ENCODE assay signal across 9 cellular contexts in the genomic region with DNA sequence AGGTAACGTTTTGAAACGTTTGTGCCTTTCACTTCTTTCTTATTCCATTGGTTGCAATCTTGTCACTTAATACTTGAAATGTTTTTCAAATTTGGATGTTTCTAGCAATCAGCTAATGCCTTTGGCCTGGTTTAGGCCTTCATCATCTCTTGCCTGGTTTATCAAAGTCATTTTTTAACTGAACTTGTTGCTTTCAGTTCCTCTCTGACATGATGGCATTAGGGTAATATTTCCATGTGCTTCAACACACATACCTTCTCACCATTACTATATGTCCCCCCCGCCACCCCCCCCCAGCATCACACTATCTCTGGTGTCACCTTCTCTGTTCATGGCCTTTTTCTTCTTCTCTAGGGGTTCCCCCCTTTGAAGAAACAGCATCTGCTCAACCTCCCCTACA. TPM values are rescaled to one million over a fixed set of nuclear protein-coding genes. Genes with fewer than 3 reads are reported as not detected.
"Had no signal": no experiment of that assay in that cellular context is flagged by ENCODE, and none has a peak within 500 bp of the region (broad histone marks: within the 10 kb centered on the region; RNA-seq: fewer than 3 reads in every experiment).

No MANE protein-coding gene starts in this region.

- FAIRE-seq: H1, H54, HTR-8/SVneo, K562 had no signal

- DNase-seq: H9, HCEC 1CT, IMR-90 had no signal

- H3K27ac Mint-ChIP-seq: GM23338, H9 had no signal

- H3K4me2 ChIP-seq: GM23338 had no signal

- H3K9me3 Mint-ChIP-seq: GM23338, H9 had no signal

- H3K4me3 ChIP-seq: GM23338, K562 had no signal

RNA-seq across cellular contexts. Expression of a gene that starts 1.5 kb away (rescaled TPM):
- total RNA-seq: HT-29, IMR-90, K562 had no signal
- polyA plus RNA-seq: IMR-90 had no signal
